Comparison of ENCODE assay signal across 20 cellular contexts in genomic region chr5:171422495-171422894, GRCh38. TPM values are rescaled to one million over a fixed set of nuclear protein-coding genes. Genes with fewer than 3 reads are reported as not detected.
DNase-seq lines count a peak whose midpoint lies in the region; ATAC-seq and TF ChIP-seq lines count a peak whose summit lies in the region.
"Had no signal": no experiment of that assay in that cellular context is flagged by ENCODE, and none has a peak within 500 bp of the region (broad histone marks: within the 10 kb centered on the region; RNA-seq: fewer than 3 reads in every experiment).

No MANE protein-coding gene starts in this region.

- H3K36me3 Mint-ChIP-seq in osteocyte (ENCODE audit: unreplicated experiment), result no peaks in the 10 kb centered on the region

- H3K36me3 ChIP-seq in right atrium auricular region, result no peaks in the 10 kb centered on the region

- no peak overlapping the region for H3K27ac ChIP-seq in right atrium auricular region
- H3K27ac ChIP-seq: 22Rv1, C4-2B had no signal

- peaks cover 3% of the 10 kb centered on the region for H3K27me3 Mint-ChIP-seq in osteocyte (ENCODE audit: unreplicated experiment)

- H3K27me3 ChIP-seq in right atrium auricular region, result no peaks in the 10 kb centered on the region

- DNase-seq in activated CD8-positive, alpha-beta memory T cell treated with anti-CD3 and anti-CD28 coated beads, Interleukin-2, amount 50 U/mL, for 48 hours, result peak; percentile 46
- DNase-seq in activated CD8-positive, alpha-beta memory T cell treated with anti-CD3 and anti-CD28 coated beads for 24 hours, result no peak
- DNase-seq in right atrium auricular region (ENCODE audit: low spot score) (peak; percentile 55), Right ventricle myocardium inferior (ENCODE audit: missing footprints) (no peak), osteocyte (ENCODE audit: extremely low spot score, unreplicated experiment) (peak; percentile 60), NCI-H748 treated with DMSO at 0.1 percent for 48 hours (lab: John Stamatoyannopoulos, UW) (no peak), NCI-H1417 (lab: John Stamatoyannopoulos, UW) (no peak)
- DNase-seq: AML-193, DMS79, GOT3, KBM-7, NCI-H1694 treated with DMSO at 0.1 percent for 48 hours, NCI-H2107, NCI-H510A treated with DMSO at 0.1 percent for 48 hours, NCI-H82, SIG-M5 had no signal

- no peak overlapping the region for H3K4me3 Mint-ChIP-seq in osteocyte (ENCODE audit: unreplicated experiment)

- intact Hi-C loops in Right ventricle myocardium inferior (cut with DNase I), result loop anchor here (2.0 to 5.0 kb wide), 3 partner anchors 156 to 470 kb away; no protein-coding TSS in a partner anchor

- H3K4me3 ChIP-seq in right atrium auricular region, result no peak overlapping the region

- no peak for TF ChIP-seq CTCF in right atrium auricular region (IDR thresholded peaks at IDR 0.05)
- no peak for TF ChIP-seq CTCF in osteocyte (IDR thresholded peaks at IDR 0.05)

- no peaks in the 10 kb centered on the region for H3K9me3 ChIP-seq in right atrium auricular region

- H3K9me3 Mint-ChIP-seq in osteocyte (ENCODE audit: unreplicated experiment), result no peaks in the 10 kb centered on the region

- H3K27ac Mint-ChIP-seq in osteocyte (ENCODE audit: unreplicated experiment), result no peak overlapping the region

- ATAC-seq in Right ventricle myocardium inferior, result no peak
- ATAC-seq in HG03095 (IDR thresholded peaks at IDR 0.05; ENCODE audit: unreplicated experiment), result no peak

- H3K4me1 Mint-ChIP-seq in osteocyte (ENCODE audit: unreplicated experiment), result peaks cover 23% of the 10 kb centered on the region

- peaks cover 0 to 36% of the 10 kb centered on the region in 2 donors for H3K4me1 ChIP-seq in right atrium auricular region

RNA-seq across cellular contexts. Expression of gene FGF18, which starts 3.0 kb away (rescaled TPM):
- 1 to 10 TPM; 2.2 to 2.7 TPM for total RNA-seq in right atrium auricular region
- total RNA-seq in Right ventricle myocardium inferior, result 10.1 TPM
- 5.9 and 6.0 TPM in 2 replicates for total RNA-seq in osteocyte
- total RNA-seq: RPMI7951 had no signal

RNA-seq across cellular contexts. Expression of gene NPM1, which starts 34.8 kb away (rescaled TPM):
- 100 to 1,000 TPM; 271 to 353 TPM for total RNA-seq in right atrium auricular region
- total RNA-seq in Right ventricle myocardium inferior, result 365 TPM
- 1,157 and 1,175 TPM in 2 replicates for total RNA-seq in osteocyte

Comparison
In these comparisons a context has a peak if more than half of its experiments do, and no peak if none do; other contexts are left out.
1. DNase-seq: peak in activated CD8-positive, alpha-beta memory T cell treated with anti-CD3 and anti-CD28 coated beads, Interleukin-2, amount 50 U/mL, for 48 hours (single experiment), right atrium auricular region (single experiment) and osteocyte (single experiment); none in activated CD8-positive, alpha-beta memory T cell treated with anti-CD3 and anti-CD28 coated beads for 24 hours (single experiment), Right ventricle myocardium inferior (single experiment), NCI-H748 treated with DMSO at 0.1 percent for 48 hours (single experiment) and NCI-H1417 (0 of 3).